In genomic region chr11:94849836-94850235, GRCh38 we compare ENCODE assay signal across 20 cellular contexts.
A peak's percentile ranks its signal among the peaks of the same experiment; 100 is the strongest.
DNase-seq lines count a peak whose midpoint lies in the region; ATAC-seq and TF ChIP-seq lines count a peak whose summit lies in the region.
"Had no signal": no experiment of that assay in that cellular context is flagged by ENCODE, and none has a peak within 500 bp of the region (broad histone marks: within the 10 kb centered on the region; RNA-seq: fewer than 3 reads in every experiment).

No MANE protein-coding gene starts in this region.

- H3K4me3 Mint-ChIP-seq in stimulated activated naive CD8-positive, alpha-beta T cell treated with anti-CD3 and anti-CD28 coated beads, Interleukin-15, amount 100 ng/mL, for 72 hours: no peak overlapping the region
- H3K4me3 Mint-ChIP-seq: activated CD8-positive, alpha-beta T cell treated with anti-CD3 and anti-CD28 coated beads for 36 hours; activated T-cell treated with anti-CD3 and anti-CD28 coated beads, Interleukin-2, amount 50 U/mL, for 4 hours; B cell had no signal

- no peak for TF ChIP-seq CTCF in BJ (IDR thresholded peaks at IDR 0.05; ENCODE audit: insufficient read depth, low read depth, low read length)
- no peak for TF ChIP-seq CTCF in cardiac fibroblast (IDR thresholded peaks at IDR 0.05; ENCODE audit: low read depth, low read length)

- peak overlapping the region in 1 of 2 donors; percentile 76 for H3K27ac Mint-ChIP-seq in stimulated activated naive CD8-positive, alpha-beta T cell treated with anti-CD3 and anti-CD28 coated beads, Interleukin-15, amount 100 ng/mL, for 72 hours
- H3K27ac Mint-ChIP-seq: activated CD8-positive, alpha-beta T cell treated with anti-CD3 and anti-CD28 coated beads for 36 hours; activated naive CD4-positive, alpha-beta T cell treated with anti-CD3 and anti-CD28 coated beads, Interleukin-2, amount 50 U/mL, for 72 hours; B cell had no signal

- POLR2A ChIA-PET in BJ (lab: Charles Lee): no interaction called here

- H3K4me1 Mint-ChIP-seq in stimulated activated naive CD8-positive, alpha-beta T cell treated with anti-CD3 and anti-CD28 coated beads, Interleukin-15, amount 100 ng/mL, for 72 hours: no peaks in the 10 kb centered on the region
- H3K4me1 Mint-ChIP-seq: B cell had no signal

- CTCF ChIA-PET in BJ (lab: Yijun Ruan, JAX): interaction anchor here (1.1 kb wide), 1 partner anchor 109 kb away, joined by 3 read pairs; no protein-coding TSS in a partner anchor

- no peak for ATAC-seq in stimulated activated naive CD8-positive, alpha-beta T cell treated with anti-CD3 and anti-CD28 coated beads, Interleukin-15, amount 100 ng/mL, for 72 hours
- ATAC-seq in HG03354 (IDR thresholded peaks at IDR 0.05; ENCODE audit: poor library complexity, severe bottlenecking, unreplicated experiment): no peak
- no peak for ATAC-seq in stimulated activated naive CD8-positive, alpha-beta T cell treated with anti-CD3 and anti-CD28 coated beads, Interleukin-15, Interleukin-2, amounts not matched to agents 100 U/mL and 50 U/mL, for 24 hours
- ATAC-seq: activated CD8-positive, alpha-beta T cell treated with anti-CD3 and anti-CD28 coated beads for 36 hours; activated naive CD4-positive, alpha-beta T cell treated with anti-CD3 and anti-CD28 coated beads, Interleukin-2, amount 50 U/mL, for 72 hours; activated T-cell treated with anti-CD3 and anti-CD28 coated beads, Interleukin-2, amount 50 U/mL, for 4 hours; left lobe of liver had no signal

- peaks cover 15% of the 10 kb centered on the region for H3K36me3 ChIP-seq in BJ (ENCODE audit: control insufficient read depth, insufficient read depth, low read length)

- H3K27me3 ChIP-seq in BJ (ENCODE audit: control insufficient read depth, insufficient read depth, low read length): no peaks in the 10 kb centered on the region

- H3K4me3 ChIP-seq in BJ (ENCODE audit: low read depth, low read length) (no peak overlapping the region), cardiac fibroblast (replicated peaks in 1 of 2; ENCODE audit: low read depth in 2 of 2, low read length in 2 of 2) (no peak overlapping the region)

- no peaks in the 10 kb centered on the region for H3K9me3 Mint-ChIP-seq in stimulated activated naive CD8-positive, alpha-beta T cell treated with anti-CD3 and anti-CD28 coated beads, Interleukin-15, amount 100 ng/mL, for 72 hours
- H3K9me3 Mint-ChIP-seq: activated CD8-positive, alpha-beta T cell treated with anti-CD3 and anti-CD28 coated beads for 36 hours; activated naive CD4-positive, alpha-beta T cell treated with anti-CD3 and anti-CD28 coated beads, Interleukin-2, amount 50 U/mL, for 72 hours; activated T-cell treated with anti-CD3 and anti-CD28 coated beads, Interleukin-2, amount 50 U/mL, for 4 hours had no signal

- DNase-seq in BJ (ENCODE audit: low read depth): peak; percentile 11
- peak; percentile 46 for DNase-seq in NCI-H1048 (lab: John Stamatoyannopoulos, UW)
- DNase-seq in cardiac fibroblast (ENCODE audit: low read depth in 2 of 2): peak; percentile 11 to 70
- DNase-seq in islet precursor cell: peak; percentile 39
- DNase-seq in stimulated activated naive CD8-positive, alpha-beta T cell treated with anti-CD3 and anti-CD28 coated beads, Interleukin-15, amount 100 ng/mL, for 72 hours: no peak
- no peak for DNase-seq in NCI-H69 (lab: John Stamatoyannopoulos, UW)
- no peak for DNase-seq in stimulated activated naive CD8-positive, alpha-beta T cell treated with anti-CD3 and anti-CD28 coated beads, Interleukin-15, Interleukin-2, amounts not matched to agents 100 U/mL and 50 U/mL, for 24 hours
- DNase-seq: activated CD8-positive, alpha-beta T cell treated with anti-CD3 and anti-CD28 coated beads for 36 hours; activated T-cell treated with anti-CD3 and anti-CD28 coated beads, Interleukin-2, amount 50 U/mL, for 4 hours; foreskin melanocyte; KBM-7; NCI-H1092; NCI-H82; occipital lobe; stimulated activated CD4-positive, alpha-beta T cell treated with anti-CD3 and anti-CD28 coated beads, Interleukin-4, amount 100 ng/mL, for 1 hour; WERI-Rb-1 had no signal

- H3K27me3 Mint-ChIP-seq in stimulated activated naive CD8-positive, alpha-beta T cell treated with anti-CD3 and anti-CD28 coated beads, Interleukin-15, amount 100 ng/mL, for 72 hours: no peaks in the 10 kb centered on the region
- H3K27me3 Mint-ChIP-seq: activated CD8-positive, alpha-beta T cell treated with anti-CD3 and anti-CD28 coated beads for 36 hours had no signal

Comparison
In these comparisons a context has a peak if more than half of its experiments do, and no peak if none do; other contexts are left out.
1. DNase-seq: peak in BJ (single experiment), NCI-H1048 (single experiment), cardiac fibroblast (2 of 2) and islet precursor cell (single experiment); none in stimulated activated naive CD8-positive, alpha-beta T cell treated with anti-CD3 and anti-CD28 coated beads, Interleukin-15, amount 100 ng/mL, for 72 hours (0 of 2), NCI-H69 (single experiment) and stimulated activated naive CD8-positive, alpha-beta T cell treated with anti-CD3 and anti-CD28 coated beads, Interleukin-15, Interleukin-2, amounts not matched to agents 100 U/mL and 50 U/mL, for 24 hours (single experiment).